8 cellular contexts compared by ENCODE assay signal in the genomic region with DNA sequence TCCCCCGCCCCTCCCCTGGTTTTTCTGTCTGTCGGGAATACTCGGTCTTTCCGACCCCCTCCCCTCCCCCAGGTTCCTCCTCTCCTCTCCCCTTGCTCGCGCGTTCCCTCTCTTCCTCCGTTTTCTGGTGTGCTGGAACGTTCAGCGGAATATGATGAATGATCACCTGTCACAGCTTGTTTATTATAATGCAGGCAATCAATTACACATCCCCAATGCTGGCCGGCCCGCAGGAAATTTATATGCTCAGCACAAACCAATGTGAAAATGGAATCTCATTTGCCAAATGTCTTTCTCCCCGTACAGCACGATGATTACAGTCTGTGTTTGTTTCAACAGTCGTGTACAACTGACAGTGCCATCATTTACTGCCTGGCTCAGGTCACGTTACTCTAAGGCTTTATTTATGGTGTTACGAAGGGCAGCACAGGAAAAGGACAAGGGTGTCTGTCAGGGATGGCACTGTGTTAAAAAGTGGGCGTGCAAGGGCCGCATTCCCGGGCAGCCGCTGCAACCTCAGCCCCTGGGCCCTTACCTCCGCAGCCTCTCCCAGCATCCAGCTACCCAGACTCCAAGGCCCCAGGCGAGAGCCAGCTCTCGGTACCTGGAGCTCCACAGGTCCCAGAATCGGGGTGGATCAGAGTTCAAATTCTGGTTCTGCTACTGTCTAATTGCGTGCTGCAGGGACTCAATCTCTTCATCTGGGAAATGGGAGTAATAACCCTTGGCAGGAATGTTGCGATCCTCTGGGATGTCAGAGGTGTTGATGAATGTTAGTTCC. TPM values are rescaled to one million over a fixed set of nuclear protein-coding genes. Genes with fewer than 3 reads are reported as not detected.
DNase-seq lines count a peak whose midpoint lies in the region; ATAC-seq and TF ChIP-seq lines count a peak whose summit lies in the region.

No MANE protein-coding gene starts in this region.

- POLR2A ChIA-PET in T-cell (lab: Charles Lee) = no interaction called here

- no peak overlapping the region for H3K14ac ChIP-seq in trophoblast cell (ENCODE audit: low read length)

- H3K9ac ChIP-seq in trophoblast cell (ENCODE audit: low read length) = no peak overlapping the region

- TF ChIP-seq CTCF in fibroblast of pulmonary artery (IDR thresholded peaks at IDR 0.05; ENCODE audit: low read length, missing control alignments) = no peak

- no peak overlapping the region for H4K12ac ChIP-seq in trophoblast cell (ENCODE audit: low read depth, low read length)

- H3K79me1 ChIP-seq in trophoblast cell (ENCODE audit: low read length) = no peaks in the 10 kb centered on the region

- H2AFZ ChIP-seq in trophoblast cell (ENCODE audit: insufficient read depth, low read length, poor library complexity) = no peak overlapping the region

- DNase-seq in activated T-cell treated with anti-CD3 and anti-CD28 coated beads, Interleukin-2, amount 50 U/mL, for 4 hours = no peak
- no peak for DNase-seq in activated T-cell treated with anti-CD3 and anti-CD28 coated beads, Interleukin-2, amount 50 U/mL, for 1 hour
- DNase-seq in T-cell = no peak
- no peak for DNase-seq in fibroblast of pulmonary artery (ENCODE audit: low read depth)
- peak in 1 of 2 donors; percentile 44 for DNase-seq in trophoblast cell
- no peak for DNase-seq in NK-92 (lab: John Stamatoyannopoulos, UW; ENCODE audit: unreplicated experiment)
- no peak for DNase-seq in stimulated activated CD4-positive, alpha-beta T cell treated with anti-CD3 and anti-CD28 coated beads, Interleukin-2, amount 100 ng/mL, for 24 hours
- no peak for DNase-seq in NCI-H1436 (lab: John Stamatoyannopoulos, UW)

- H4K8ac ChIP-seq in trophoblast cell (ENCODE audit: low read depth, low read length) = no peak overlapping the region

- H3K4me3 Mint-ChIP-seq in activated T-cell treated with anti-CD3 and anti-CD28 coated beads, Interleukin-2, amount 50 U/mL, for 4 hours = peak overlapping the region; percentile 85
- peak overlapping the region; percentile 84 to 89 (median 87) for H3K4me3 Mint-ChIP-seq in T-cell

- peaks cover 1% of the 10 kb centered on the region for H3K9me3 ChIP-seq in trophoblast cell (ENCODE audit: insufficient read depth, low read depth, low read length)

- CTCF ChIA-PET in T-cell (lab: Charles Lee) = interaction anchor here in 1 of 2 donors (0.6 kb wide), 1 partner anchor 25 kb away, joined by 5 read pairs; no protein-coding TSS in a partner anchor

- peaks cover 5 to 13% of the 10 kb centered on the region in 2 experiments for H3K4me1 ChIP-seq in trophoblast cell (ENCODE audit: control insufficient read depth in 1 of 2, insufficient read depth in 2 of 2, low read length in 2 of 2)

- no peaks in the 10 kb centered on the region for H3K79me2 ChIP-seq in trophoblast cell (ENCODE audit: control insufficient read depth, insufficient read depth, low read length, poor library complexity)

- no peaks in the 10 kb centered on the region for H3K36me3 ChIP-seq in trophoblast cell (ENCODE audit: control insufficient read depth in 1 of 2, insufficient read depth in 2 of 2, low read length in 2 of 2)

- H3K36me3 Mint-ChIP-seq in activated T-cell treated with anti-CD3 and anti-CD28 coated beads, Interleukin-2, amount 50 U/mL, for 4 hours (ENCODE audit: insufficient read depth) = no peaks in the 10 kb centered on the region
- no peaks in the 10 kb centered on the region for H3K36me3 Mint-ChIP-seq in T-cell

- no peak overlapping the region for H3K18ac ChIP-seq in trophoblast cell (ENCODE audit: low read length)

- ATAC-seq in activated T-cell treated with anti-CD3 and anti-CD28 coated beads, Interleukin-2, amount 50 U/mL, for 4 hours = no peak
- ATAC-seq in T-cell (replicated peaks in 1 of 4) = no peak

- H2AK5ac ChIP-seq in trophoblast cell (ENCODE audit: low read length) = no peak overlapping the region

- H2BK120ac ChIP-seq in trophoblast cell (ENCODE audit: insufficient read depth, low read length, poor library complexity) = no peak overlapping the region

- H2BK12ac ChIP-seq in trophoblast cell (ENCODE audit: low read length) = no peak overlapping the region

- H2BK5ac ChIP-seq in trophoblast cell (ENCODE audit: low read depth, low read length, poor library complexity) = no peak overlapping the region

- H3K4me3 ChIP-seq in fibroblast of pulmonary artery (replicated peaks; ENCODE audit: low read depth, low read length) (peak overlapping the region; percentile 57), trophoblast cell (ENCODE audit: low read depth, low read length) (no peak overlapping the region)

- H3K4ac ChIP-seq in trophoblast cell (ENCODE audit: low read depth, low read length) = no peak overlapping the region

- peaks cover 37% of the 10 kb centered on the region for H3K4me1 Mint-ChIP-seq in activated T-cell treated with anti-CD3 and anti-CD28 coated beads, Interleukin-2, amount 50 U/mL, for 4 hours (ENCODE audit: low read depth)
- H3K4me1 Mint-ChIP-seq in T-cell = peaks cover 21 to 39% (median 30%) of the 10 kb centered on the region in 3 donors

- H3K27ac ChIP-seq in trophoblast cell (ENCODE audit: low read depth, low read length) = no peak overlapping the region

- H3K9me3 Mint-ChIP-seq in activated T-cell treated with anti-CD3 and anti-CD28 coated beads, Interleukin-2, amount 50 U/mL, for 4 hours = no peaks in the 10 kb centered on the region
- peaks cover 0 to 3% (median 0%) of the 10 kb centered on the region in 3 donors for H3K9me3 Mint-ChIP-seq in T-cell

- no peaks in the 10 kb centered on the region for H3K27me3 ChIP-seq in trophoblast cell (ENCODE audit: insufficient read depth, low read length)

- H3K27ac Mint-ChIP-seq in T-cell = peak overlapping the region in 1 of 2 donors; percentile 16

- H3K23ac ChIP-seq in trophoblast cell (ENCODE audit: low read length) = no peak overlapping the region

- H4K91ac ChIP-seq in trophoblast cell (ENCODE audit: low read depth, low read length) = no peak overlapping the region

- WGBS in trophoblast cell (ENCODE audit: extremely low coverage, insufficient coverage, insufficient read length) = no CpG with 5 or more reads among the region's 27 CpGs

- peak overlapping the region; percentile 48 for H3K4me2 ChIP-seq in trophoblast cell (ENCODE audit: low read length)

- H3K27me3 Mint-ChIP-seq in activated T-cell treated with anti-CD3 and anti-CD28 coated beads, Interleukin-2, amount 50 U/mL, for 4 hours (ENCODE audit: low read depth) = no peaks in the 10 kb centered on the region
- H3K27me3 Mint-ChIP-seq in T-cell = peaks cover 0 to 3% of the 10 kb centered on the region in 2 donors

RNA-seq across cellular contexts. Expression of gene MAP1LC3B2, which starts 24.6 kb away (rescaled TPM):
- total RNA-seq in activated T-cell treated with anti-CD3 and anti-CD28 coated beads, Interleukin-2, amount 50 U/mL, for 4 hours = 1 to 10 TPM in 2 of 3 donors, not detected in 1; 1.1 to 1.5 TPM
- 1 to 10 TPM in 4 of 5 donors, under 1 TPM in 1; 0.92 to 4.6 (median 1.4) TPM for total RNA-seq in T-cell
- 0.28 and 0.31 TPM in 2 replicates for polyA plus RNA-seq in trophoblast cell (2013)
